32 cellular contexts compared by ENCODE assay signal in genomic region chr4:154564311-154564710, GRCh38. TPM values are rescaled to one million over a fixed set of nuclear protein-coding genes. Genes with fewer than 3 reads are reported as not detected.
"Had no signal": no experiment of that assay in that cellular context is flagged by ENCODE, and none has a peak within 500 bp of the region (broad histone marks: within the 10 kb centered on the region; RNA-seq: fewer than 3 reads in every experiment).

No MANE protein-coding gene starts in this region.

- H3K4me1 ChIP-seq: esophagus muscularis mucosa, heart right ventricle, left ventricle myocardium inferior, lower lobe of right lung, prostate gland, right atrium auricular region, sigmoid colon, suprapubic skin, upper lobe of right lung, vagina had no signal

- H3K27ac Mint-ChIP-seq: immature natural killer cell; naive thymus-derived CD8-positive, alpha-beta T cell; nephron progenitor cell; stimulated activated naive B cell treated with anti-CD40 and anti-IgM and Interleukin-4, amounts not matched to agents 10 μg/mL and 1 μg/mL and 100 μg/mL, for 72 hours; stimulated activated naive CD8-positive, alpha-beta T cell treated with anti-CD3 and anti-CD28 coated beads, Interleukin-15, Interleukin-2, amounts not matched to agents 100 ng/mL and 50 ng/mL, for 24 hours had no signal

- H3K36me3 ChIP-seq: esophagus muscularis mucosa, heart right ventricle, left ventricle myocardium inferior, lower lobe of right lung, prostate gland, right atrium auricular region, sigmoid colon, suprapubic skin, transverse colon, upper lobe of right lung, vagina had no signal

- H3K36me3 Mint-ChIP-seq: immature natural killer cell; naive thymus-derived CD8-positive, alpha-beta T cell; stimulated activated naive B cell treated with anti-CD40 and anti-IgM and Interleukin-4, amounts not matched to agents 10 μg/mL and 1 μg/mL and 100 μg/mL, for 72 hours had no signal

- H3K9me3 Mint-ChIP-seq: immature natural killer cell; naive thymus-derived CD8-positive, alpha-beta T cell; nephron progenitor cell; stimulated activated naive B cell treated with anti-CD40 and anti-IgM and Interleukin-4, amounts not matched to agents 10 μg/mL and 1 μg/mL and 100 μg/mL, for 72 hours; stimulated activated naive CD8-positive, alpha-beta T cell treated with anti-CD3 and anti-CD28 coated beads, Interleukin-15, Interleukin-2, amounts not matched to agents 100 ng/mL and 50 ng/mL, for 24 hours had no signal

- DNase-seq: dorsolateral prefrontal cortex; effector CD4-positive, alpha-beta T cell; foreskin melanocyte; glutamatergic neuron; heart right ventricle; hypothalamus; immature natural killer cell; islet precursor cell; kidney glomerular epithelial cell; left colon; left ventricle myocardium inferior; lower lobe of right lung; naive thymus-derived CD8-positive, alpha-beta T cell; nephron progenitor cell; nucleus accumbens; sigmoid colon; stimulated activated CD4-positive, alpha-beta T cell treated with anti-CD3 and anti-CD28 coated beads, Interleukin-15, amount 100 ng/mL, for 24 hours; stimulated activated CD4-positive, alpha-beta T cell treated with anti-CD3 and anti-CD28 coated beads, Interleukin-2, amount 100 ng/mL, for 48 hours; stimulated activated naive B cell treated with anti-CD40 and anti-IgM and Interleukin-4, amounts not matched to agents 10 μg/mL and 1 μg/mL and 100 μg/mL, for 72 hours; transverse colon; upper lobe of right lung had no signal

- H3K4me3 ChIP-seq: dorsolateral prefrontal cortex, esophagus muscularis mucosa, heart right ventricle, left ventricle myocardium inferior, lower lobe of right lung, prostate gland, right atrium auricular region, sigmoid colon, suprapubic skin, transverse colon, upper lobe of right lung, vagina had no signal

- H3K9me3 ChIP-seq: esophagus muscularis mucosa, heart right ventricle, left ventricle myocardium inferior, lower lobe of right lung, prostate gland, right atrium auricular region, sigmoid colon, suprapubic skin, transverse colon, upper lobe of right lung, vagina had no signal

- H3K27ac ChIP-seq: dorsolateral prefrontal cortex, epithelial cell of prostate, esophagus muscularis mucosa, heart right ventricle, left ventricle myocardium inferior, lower lobe of right lung, prostate gland, right atrium auricular region, sigmoid colon, suprapubic skin, transverse colon, upper lobe of right lung, vagina had no signal

- H3K4me1 Mint-ChIP-seq: immature natural killer cell; naive thymus-derived CD8-positive, alpha-beta T cell; nephron progenitor cell; stimulated activated naive B cell treated with anti-CD40 and anti-IgM and Interleukin-4, amounts not matched to agents 10 μg/mL and 1 μg/mL and 100 μg/mL, for 72 hours had no signal

- H3K27me3 ChIP-seq: dorsolateral prefrontal cortex, esophagus muscularis mucosa, right atrium auricular region, sigmoid colon, suprapubic skin, transverse colon, upper lobe of right lung, vagina had no signal

- H3K4me3 Mint-ChIP-seq: immature natural killer cell; naive thymus-derived CD8-positive, alpha-beta T cell; nephron progenitor cell; stimulated activated naive B cell treated with anti-CD40 and anti-IgM and Interleukin-4, amounts not matched to agents 10 μg/mL and 1 μg/mL and 100 μg/mL, for 72 hours; stimulated activated naive CD8-positive, alpha-beta T cell treated with anti-CD3 and anti-CD28 coated beads, Interleukin-15, Interleukin-2, amounts not matched to agents 100 ng/mL and 50 ng/mL, for 24 hours had no signal

- ATAC-seq: heart right ventricle; left colon; lower lobe of right lung; naive thymus-derived CD8-positive, alpha-beta T cell; stimulated activated naive B cell treated with anti-CD40 and anti-IgM and Interleukin-4, amounts not matched to agents 10 μg/mL and 1 μg/mL and 100 μg/mL, for 72 hours; upper lobe of right lung had no signal

RNA-seq across cellular contexts. Expression of gene FGB, which starts 1.5 kb away (rescaled TPM):
- total RNA-seq: dorsolateral prefrontal cortex; esophagus muscularis mucosa; fibroblast of lung; left colon; left ventricle myocardium inferior; mesenteric fat pad; myocyte; naive thymus-derived CD8-positive, alpha-beta T cell; osteocyte; prostate gland; right atrium auricular region; sigmoid colon; transverse colon; vagina had no signal
- polyA plus RNA-seq: fibroblast of lung; heart right ventricle; immature natural killer cell; naive thymus-derived CD8-positive, alpha-beta T cell had no signal

RNA-seq across cellular contexts. Expression of gene FGA, which starts 26.2 kb away (rescaled TPM):
- total RNA-seq: esophagus muscularis mucosa; fibroblast of lung; left colon; left ventricle myocardium inferior; mesenteric fat pad; myocyte; naive thymus-derived CD8-positive, alpha-beta T cell; osteocyte; right atrium auricular region; sigmoid colon; transverse colon; vagina had no signal
- polyA plus RNA-seq: fibroblast of lung; immature natural killer cell; naive thymus-derived CD8-positive, alpha-beta T cell had no signal

RNA-seq across cellular contexts. Expression of gene FGG, which starts 48.1 kb away (rescaled TPM):
- total RNA-seq: esophagus muscularis mucosa; fibroblast of lung; left colon; left ventricle myocardium inferior; mesenteric fat pad; myocyte; naive thymus-derived CD8-positive, alpha-beta T cell; osteocyte; prostate gland; right atrium auricular region; sigmoid colon; transverse colon; vagina had no signal
- polyA plus RNA-seq: fibroblast of lung; heart right ventricle; immature natural killer cell; naive thymus-derived CD8-positive, alpha-beta T cell had no signal
